In the genomic region with DNA sequence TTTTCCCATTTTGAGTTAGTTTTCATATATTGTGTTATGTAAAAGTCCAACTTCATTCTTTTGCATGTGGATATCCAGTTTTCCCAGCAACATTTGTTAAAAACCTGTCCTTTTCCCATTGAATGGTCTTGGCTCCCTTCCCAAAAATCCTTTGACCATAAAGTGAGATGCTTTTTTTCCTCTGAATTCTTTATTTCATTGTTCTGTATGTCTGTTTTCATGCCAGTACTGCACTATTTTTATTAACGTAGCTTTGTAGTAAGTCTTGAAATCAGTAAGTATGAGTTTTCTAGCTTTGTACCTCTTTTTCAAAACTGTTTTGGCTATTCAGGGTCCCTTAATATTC, we compare ENCODE assay signal across 2 cellular contexts.
TF ChIP-seq lines count a peak whose summit lies in the region.

No MANE protein-coding gene starts in this region.

TF ChIP-seq in GM23338, 12 proteins besides CTCF, POLR2A, EP300 and RAD21 (continues in another document):
- TF ChIP-seq ZNF114 (CRISPR knock-in tag; IDR thresholded peaks at IDR 0.05): no peak
- TF ChIP-seq STAT1 (IDR thresholded peaks at IDR 0.05; ENCODE audit: unreplicated experiment): no peak
- no peak for TF ChIP-seq ZNF331 (CRISPR knock-in tag; IDR thresholded peaks at IDR 0.05; ENCODE audit: low read depth)
- TF ChIP-seq, protein P1, sequence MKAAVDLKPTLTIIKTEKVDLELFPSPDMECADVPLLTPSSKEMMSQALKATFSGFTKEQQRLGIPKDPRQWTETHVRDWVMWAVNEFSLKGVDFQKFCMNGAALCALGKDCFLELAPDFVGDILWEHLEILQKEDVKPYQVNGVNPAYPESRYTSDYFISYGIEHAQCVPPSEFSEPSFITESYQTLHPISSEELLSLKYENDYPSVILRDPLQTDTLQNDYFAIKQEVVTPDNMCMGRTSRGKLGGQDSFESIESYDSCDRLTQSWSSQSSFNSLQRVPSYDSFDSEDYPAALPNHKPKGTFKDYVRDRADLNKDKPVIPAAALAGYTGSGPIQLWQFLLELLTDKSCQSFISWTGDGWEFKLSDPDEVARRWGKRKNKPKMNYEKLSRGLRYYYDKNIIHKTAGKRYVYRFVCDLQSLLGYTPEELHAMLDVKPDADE (IDR thresholded peaks at IDR 0.05): no peak
- no peak for TF ChIP-seq NANOG (IDR thresholded peaks at IDR 0.05; ENCODE audit: borderline replicate concordance)
- no peak for TF ChIP-seq EZH2phosphoT487 (IDR thresholded peaks at IDR 0.05; ENCODE audit: unreplicated experiment)
- TF ChIP-seq, protein P2, sequence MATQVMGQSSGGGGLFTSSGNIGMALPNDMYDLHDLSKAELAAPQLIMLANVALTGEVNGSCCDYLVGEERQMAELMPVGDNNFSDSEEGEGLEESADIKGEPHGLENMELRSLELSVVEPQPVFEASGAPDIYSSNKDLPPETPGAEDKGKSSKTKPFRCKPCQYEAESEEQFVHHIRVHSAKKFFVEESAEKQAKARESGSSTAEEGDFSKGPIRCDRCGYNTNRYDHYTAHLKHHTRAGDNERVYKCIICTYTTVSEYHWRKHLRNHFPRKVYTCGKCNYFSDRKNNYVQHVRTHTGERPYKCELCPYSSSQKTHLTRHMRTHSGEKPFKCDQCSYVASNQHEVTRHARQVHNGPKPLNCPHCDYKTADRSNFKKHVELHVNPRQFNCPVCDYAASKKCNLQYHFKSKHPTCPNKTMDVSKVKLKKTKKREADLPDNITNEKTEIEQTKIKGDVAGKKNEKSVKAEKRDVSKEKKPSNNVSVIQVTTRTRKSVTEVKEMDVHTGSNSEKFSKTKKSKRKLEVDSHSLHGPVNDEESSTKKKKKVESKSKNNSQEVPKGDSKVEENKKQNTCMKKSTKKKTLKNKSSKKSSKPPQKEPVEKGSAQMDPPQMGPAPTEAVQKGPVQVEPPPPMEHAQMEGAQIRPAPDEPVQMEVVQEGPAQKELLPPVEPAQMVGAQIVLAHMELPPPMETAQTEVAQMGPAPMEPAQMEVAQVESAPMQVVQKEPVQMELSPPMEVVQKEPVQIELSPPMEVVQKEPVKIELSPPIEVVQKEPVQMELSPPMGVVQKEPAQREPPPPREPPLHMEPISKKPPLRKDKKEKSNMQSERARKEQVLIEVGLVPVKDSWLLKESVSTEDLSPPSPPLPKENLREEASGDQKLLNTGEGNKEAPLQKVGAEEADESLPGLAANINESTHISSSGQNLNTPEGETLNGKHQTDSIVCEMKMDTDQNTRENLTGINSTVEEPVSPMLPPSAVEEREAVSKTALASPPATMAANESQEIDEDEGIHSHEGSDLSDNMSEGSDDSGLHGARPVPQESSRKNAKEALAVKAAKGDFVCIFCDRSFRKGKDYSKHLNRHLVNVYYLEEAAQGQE (IDR thresholded peaks at IDR 0.05; ENCODE audit: unreplicated experiment): no peak
- no peak for TF ChIP-seq EZH2 (IDR thresholded peaks at IDR 0.05; ENCODE audit: low read depth, unreplicated experiment)
- TF ChIP-seq JUNB (IDR thresholded peaks at IDR 0.05; ENCODE audit: unreplicated experiment): no peak
- TF ChIP-seq CREB1 (CRISPR knock-in tag; IDR thresholded peaks at IDR 0.05; ENCODE audit: low read depth): no peak
- TF ChIP-seq POLR2AphosphoS5 (IDR thresholded peaks at IDR 0.05; ENCODE audit: low read depth): no peak

TF ChIP-seq in HepG2, 621 proteins besides CTCF, POLR2A, EP300 and RAD21:
- TF ChIP-seq ZNF737 (CRISPR knock-in tag; IDR thresholded peaks at IDR 0.05; ENCODE audit: borderline replicate concordance) (no peak), TBX2 (CRISPR knock-in tag; IDR thresholded peaks at IDR 0.05; ENCODE audit: borderline replicate concordance) (no peak), SALL2 (CRISPR knock-in tag; IDR thresholded peaks at IDR 0.05) (no peak), ZNF225 (CRISPR knock-in tag; IDR thresholded peaks at IDR 0.05) (no peak), MED1 (CRISPR knock-in tag; IDR thresholded peaks at IDR 0.05) (no peak), NR2F1 (CRISPR knock-in tag; IDR thresholded peaks at IDR 0.05) (no peak), ZNF570 (CRISPR knock-in tag; IDR thresholded peaks at IDR 0.05; ENCODE audit: borderline replicate concordance) (no peak), ZNF644 (CRISPR knock-in tag; IDR thresholded peaks at IDR 0.05; ENCODE audit: low read depth) (no peak), ZNF230 (CRISPR knock-in tag; IDR thresholded peaks at IDR 0.05) (no peak), ZC3H13 (CRISPR knock-in tag; IDR thresholded peaks at IDR 0.05) (no peak), ELF4 (CRISPR knock-in tag; IDR thresholded peaks at IDR 0.05; ENCODE audit: borderline replicate concordance) (no peak), PAWR (CRISPR knock-in tag; IDR thresholded peaks at IDR 0.05; ENCODE audit: borderline replicate concordance) (no peak), ZNF33A (CRISPR knock-in tag; IDR thresholded peaks at IDR 0.05; ENCODE audit: borderline replicate concordance) (no peak), HOXA9 (CRISPR knock-in tag; IDR thresholded peaks at IDR 0.05; ENCODE audit: borderline replicate concordance) (no peak)
- TF ChIP-seq, protein P3, sequence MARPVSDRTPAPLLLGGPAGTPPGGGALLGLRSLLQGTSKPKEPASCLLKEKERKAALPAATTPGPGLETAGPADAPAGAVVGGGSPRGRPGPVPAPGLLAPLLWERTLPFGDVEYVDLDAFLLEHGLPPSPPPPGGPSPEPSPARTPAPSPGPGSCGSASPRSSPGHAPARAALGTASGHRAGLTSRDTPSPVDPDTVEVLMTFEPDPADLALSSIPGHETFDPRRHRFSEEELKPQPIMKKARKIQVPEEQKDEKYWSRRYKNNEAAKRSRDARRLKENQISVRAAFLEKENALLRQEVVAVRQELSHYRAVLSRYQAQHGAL (CRISPR knock-in tag; IDR thresholded peaks at IDR 0.05; ENCODE audit: not compliant biosample characterization): no peak
- TF ChIP-seq, protein P4, sequence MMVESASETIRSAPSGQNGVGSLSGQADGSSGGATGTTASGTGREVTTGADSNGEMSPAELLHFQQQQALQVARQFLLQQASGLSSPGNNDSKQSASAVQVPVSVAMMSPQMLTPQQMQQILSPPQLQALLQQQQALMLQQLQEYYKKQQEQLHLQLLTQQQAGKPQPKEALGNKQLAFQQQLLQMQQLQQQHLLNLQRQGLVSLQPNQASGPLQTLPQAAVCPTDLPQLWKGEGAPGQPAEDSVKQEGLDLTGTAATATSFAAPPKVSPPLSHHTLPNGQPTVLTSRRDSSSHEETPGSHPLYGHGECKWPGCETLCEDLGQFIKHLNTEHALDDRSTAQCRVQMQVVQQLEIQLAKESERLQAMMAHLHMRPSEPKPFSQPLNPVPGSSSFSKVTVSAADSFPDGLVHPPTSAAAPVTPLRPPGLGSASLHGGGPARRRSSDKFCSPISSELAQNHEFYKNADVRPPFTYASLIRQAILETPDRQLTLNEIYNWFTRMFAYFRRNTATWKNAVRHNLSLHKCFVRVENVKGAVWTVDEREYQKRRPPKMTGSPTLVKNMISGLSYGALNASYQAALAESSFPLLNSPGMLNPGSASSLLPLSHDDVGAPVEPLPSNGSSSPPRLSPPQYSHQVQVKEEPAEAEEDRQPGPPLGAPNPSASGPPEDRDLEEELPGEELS (CRISPR knock-in tag; IDR thresholded peaks at IDR 0.05): no peak
- TF ChIP-seq, protein P5, sequence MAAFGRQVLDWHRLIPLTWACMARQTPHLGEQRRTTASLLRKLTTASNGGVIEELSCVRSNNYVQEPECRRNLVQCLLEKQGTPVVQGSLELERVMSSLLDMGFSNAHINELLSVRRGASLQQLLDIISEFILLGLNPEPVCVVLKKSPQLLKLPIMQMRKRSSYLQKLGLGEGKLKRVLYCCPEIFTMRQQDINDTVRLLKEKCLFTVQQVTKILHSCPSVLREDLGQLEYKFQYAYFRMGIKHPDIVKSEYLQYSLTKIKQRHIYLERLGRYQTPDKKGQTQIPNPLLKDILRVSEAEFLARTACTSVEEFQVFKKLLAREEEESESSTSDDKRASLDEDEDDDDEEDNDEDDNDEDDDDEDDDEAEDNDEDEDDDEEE (CRISPR knock-in tag; IDR thresholded peaks at IDR 0.05): no peak
TF ChIP-seq in HepG2: peak in this region for 0.
